24 cellular contexts compared by ENCODE assay signal in the genomic region with DNA sequence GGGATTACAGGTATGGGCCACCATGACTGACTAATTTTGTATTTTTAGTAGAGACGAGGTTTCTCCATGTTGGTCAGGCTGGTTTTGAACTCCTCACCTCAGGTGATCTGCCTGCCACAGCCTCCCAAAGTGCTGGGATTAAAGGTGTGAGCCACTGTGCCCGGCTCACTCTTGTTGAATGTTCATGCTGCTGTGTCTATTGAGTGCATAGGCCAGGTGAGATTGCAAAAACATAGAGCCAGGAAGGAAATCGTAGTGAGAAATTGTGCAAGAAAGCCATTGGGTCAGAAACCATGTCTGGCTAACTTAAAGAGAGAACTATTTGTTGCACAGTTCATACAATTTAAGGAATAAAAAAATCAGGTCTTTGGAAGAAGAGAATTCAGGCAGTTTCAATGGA.
"Had no signal": no experiment of that assay in that cellular context is flagged by ENCODE, and none has a peak within 500 bp of the region (broad histone marks: within the 10 kb centered on the region; RNA-seq: fewer than 3 reads in every experiment).

No MANE protein-coding gene starts in this region.

- DNase-seq: effector memory CD8-positive, alpha-beta T cell; esophagus squamous epithelium; foreskin fibroblast; glutamatergic neuron; islet precursor cell; left lung; lower lobe of right lung; natural killer cell; nucleus accumbens; ovary; right cardiac atrium; stimulated activated CD4-positive, alpha-beta T cell treated with anti-CD3 and anti-CD28 coated beads, Interleukin-4, amount 100 ng/mL, for 1 hour; stimulated activated CD8-positive, alpha-beta memory T cell treated with anti-CD3 and anti-CD28 coated beads, Interleukin-4, amount 100 ng/mL, for 48 hours; stimulated activated naive CD8-positive, alpha-beta T cell treated with anti-CD3 and anti-CD28 coated beads, Interleukin-15, amount 100 ng/mL, for 72 hours; testis; upper lobe of right lung had no signal

- H3K27ac ChIP-seq: esophagus squamous epithelium, gastroesophageal sphincter, left lung, lower lobe of right lung, ovary, testis, tibial nerve, upper lobe of right lung had no signal

- H3K4me1 ChIP-seq: testis had no signal

- H3K27me3 Mint-ChIP-seq: dendritic cell treated with granulocyte-macrophage colony-stimulating factor and Interleukin-4, amounts not matched to agents 40 ng/mL and 50 ng/mL, for 4 days; memory B cell had no signal

- FAIRE-seq: colon had no signal

- H3K27ac Mint-ChIP-seq: dendritic cell treated with granulocyte-macrophage colony-stimulating factor and Interleukin-4, amounts not matched to agents 40 ng/mL and 50 ng/mL, for 4 days; effector memory CD8-positive, alpha-beta T cell; memory B cell; mesothelial cell of epicardium; natural killer cell; stimulated activated effector memory CD8-positive, alpha-beta T cell treated with anti-CD3 and anti-CD28 coated beads, Interleukin-12 subunit alpha, Interleukin-12 subunit beta, amount 100 ng/mL, for 72 hours; stimulated activated naive CD8-positive, alpha-beta T cell treated with anti-CD3 and anti-CD28 coated beads, Interleukin-15, amount 100 ng/mL, for 72 hours had no signal

- H3K4me1 Mint-ChIP-seq: natural killer cell had no signal

- H3K4me3 Mint-ChIP-seq: dendritic cell treated with granulocyte-macrophage colony-stimulating factor and Interleukin-4, amounts not matched to agents 40 ng/mL and 50 ng/mL, for 4 days; effector memory CD8-positive, alpha-beta T cell; memory B cell; mesothelial cell of epicardium; natural killer cell; neural crest cell; stimulated activated effector memory CD8-positive, alpha-beta T cell treated with anti-CD3 and anti-CD28 coated beads, Interleukin-12 subunit alpha, Interleukin-12 subunit beta, amount 100 ng/mL, for 72 hours; stimulated activated naive CD8-positive, alpha-beta T cell treated with anti-CD3 and anti-CD28 coated beads, Interleukin-15, amount 100 ng/mL, for 72 hours had no signal

- H3K9me3 Mint-ChIP-seq: dendritic cell treated with granulocyte-macrophage colony-stimulating factor and Interleukin-4, amounts not matched to agents 40 ng/mL and 50 ng/mL, for 4 days; effector memory CD8-positive, alpha-beta T cell; memory B cell; mesothelial cell of epicardium; natural killer cell; neural crest cell; stimulated activated effector memory CD8-positive, alpha-beta T cell treated with anti-CD3 and anti-CD28 coated beads, Interleukin-12 subunit alpha, Interleukin-12 subunit beta, amount 100 ng/mL, for 72 hours; stimulated activated naive CD8-positive, alpha-beta T cell treated with anti-CD3 and anti-CD28 coated beads, Interleukin-15, amount 100 ng/mL, for 72 hours had no signal

- H3K36me3 ChIP-seq: esophagus squamous epithelium, gastroesophageal sphincter, left lung, lower lobe of right lung, ovary, tibial nerve, upper lobe of right lung had no signal

- ATAC-seq: effector memory CD8-positive, alpha-beta T cell; gastroesophageal sphincter; lower lobe of right lung; natural killer cell; right cardiac atrium; stimulated activated effector memory CD8-positive, alpha-beta T cell treated with anti-CD3 and anti-CD28 coated beads, Interleukin-12 subunit alpha, Interleukin-12 subunit beta, amount 100 ng/mL, for 72 hours; stimulated activated naive CD8-positive, alpha-beta T cell treated with anti-CD3 and anti-CD28 coated beads, Interleukin-15, amount 100 ng/mL, for 72 hours; upper lobe of right lung had no signal

- H3K4me3 ChIP-seq: esophagus squamous epithelium, gastroesophageal sphincter, left lung, lower lobe of right lung, ovary, testis, tibial nerve, upper lobe of right lung had no signal

- H3K27me3 ChIP-seq: esophagus squamous epithelium, gastroesophageal sphincter, left lung, ovary, testis, tibial nerve, upper lobe of right lung had no signal

- H3K9me3 ChIP-seq: esophagus squamous epithelium, gastroesophageal sphincter, left lung, lower lobe of right lung, ovary, testis, tibial nerve, upper lobe of right lung had no signal

- H3K36me3 Mint-ChIP-seq: mesothelial cell of epicardium; natural killer cell; stimulated activated effector memory CD8-positive, alpha-beta T cell treated with anti-CD3 and anti-CD28 coated beads, Interleukin-12 subunit alpha, Interleukin-12 subunit beta, amount 100 ng/mL, for 72 hours had no signal
